In genomic region chr18:48216639-48217280, GRCh38 we compare ENCODE assay signal across 18 cellular contexts.
DNase-seq lines count a peak whose midpoint lies in the region; ATAC-seq and TF ChIP-seq lines count a peak whose summit lies in the region.
"Had no signal": no experiment of that assay in that cellular context is flagged by ENCODE, and none has a peak within 500 bp of the region (broad histone marks: within the 10 kb centered on the region; RNA-seq: fewer than 3 reads in every experiment).

No MANE protein-coding gene starts in this region.

- H3K9me3 ChIP-seq in WERI-Rb-1 (ENCODE audit: severe bottlenecking) = no peaks in the 10 kb centered on the region
- no peaks in the 10 kb centered on the region for H3K9me3 ChIP-seq in neural progenitor cell (ENCODE audit: low read depth)
- H3K9me3 ChIP-seq: BLaER1, vagina had no signal

- no peaks in the 10 kb centered on the region for H3F3A ChIP-seq in neural progenitor cell (ENCODE audit: low read depth)

- DNase-seq in H4 (ENCODE audit: low spot score) (peak; percentile 50), NCI-H2107 (lab: John Stamatoyannopoulos, UW) (peak; percentile 90), WERI-Rb-1 (no peak), neural progenitor cell (ENCODE audit: low spot score) (no peak), NCI-H2227 (lab: John Stamatoyannopoulos, UW; ENCODE audit: unreplicated experiment) (no peak)
- no peak for DNase-seq in activated naive CD8-positive, alpha-beta T cell treated with anti-CD3 and anti-CD28 coated beads, Interleukin-2, amount 50 U/mL, for 24 hours
- no peak for DNase-seq in activated naive CD4-positive, alpha-beta T cell (lab: John Stamatoyannopoulos, UW)
- DNase-seq: activated effector memory CD4-positive, alpha-beta T cell treated with Interleukin-2 at 50 U/mL for 16 hours; aorta; cortex of kidney; NCI-H1694 treated with DMSO at 0.1 percent for 48 hours; stimulated activated naive CD4-positive, alpha-beta T cell had no signal

- no peaks in the 10 kb centered on the region for H3K4me1 ChIP-seq in neural progenitor cell
- H3K4me1 ChIP-seq: BLaER1 had no signal

- no peaks in the 10 kb centered on the region for H3K36me3 ChIP-seq in WERI-Rb-1
- no peaks in the 10 kb centered on the region for H3K36me3 ChIP-seq in neural progenitor cell
- H3K36me3 ChIP-seq: BLaER1, vagina had no signal

- no peaks in the 10 kb centered on the region for H3K79me2 ChIP-seq in neural progenitor cell (ENCODE audit: low read depth)

- no peak overlapping the region for H3K9ac ChIP-seq in neural progenitor cell
- H3K9ac ChIP-seq: BLaER1 had no signal

- no peak for TF ChIP-seq CTCF in WERI-Rb-1 (IDR thresholded peaks at IDR 0.05; ENCODE audit: low read depth, low read length)
- TF ChIP-seq CTCF in neural progenitor cell (IDR thresholded peaks at IDR 0.05) = no peak

- H3K4me3 Mint-ChIP-seq in neural progenitor cell = no peak overlapping the region
- H3K4me3 Mint-ChIP-seq in activated naive CD8-positive, alpha-beta T cell treated with anti-CD3 and anti-CD28 coated beads, Interleukin-2, amount 50 U/mL, for 24 hours = no peak overlapping the region
- H3K4me3 Mint-ChIP-seq: mesothelial cell of epicardium had no signal

- H3K4me3 ChIP-seq in WERI-Rb-1 (ENCODE audit: low read depth, low read length) = no peak overlapping the region
- H3K4me3 ChIP-seq in neural progenitor cell = no peak overlapping the region
- H3K4me3 ChIP-seq: BLaER1, K562, smooth muscle cell, vagina had no signal

- peaks cover 8% of the 10 kb centered on the region for H3K4me1 Mint-ChIP-seq in neural progenitor cell
- no peaks in the 10 kb centered on the region for H3K4me1 Mint-ChIP-seq in activated naive CD8-positive, alpha-beta T cell treated with anti-CD3 and anti-CD28 coated beads, Interleukin-2, amount 50 U/mL, for 24 hours

- H3K36me3 Mint-ChIP-seq in neural progenitor cell = no peaks in the 10 kb centered on the region
- H3K36me3 Mint-ChIP-seq in activated naive CD8-positive, alpha-beta T cell treated with anti-CD3 and anti-CD28 coated beads, Interleukin-2, amount 50 U/mL, for 24 hours (ENCODE audit: low read depth) = no peaks in the 10 kb centered on the region
- H3K36me3 Mint-ChIP-seq: mesothelial cell of epicardium had no signal

- H3K27ac Mint-ChIP-seq in neural progenitor cell = peak overlapping the region; percentile 54
- no peak overlapping the region for H3K27ac Mint-ChIP-seq in activated naive CD8-positive, alpha-beta T cell treated with anti-CD3 and anti-CD28 coated beads, Interleukin-2, amount 50 U/mL, for 24 hours
- H3K27ac Mint-ChIP-seq: mesothelial cell of epicardium had no signal

- H4K20me1 ChIP-seq in neural progenitor cell (ENCODE audit: low read depth) = no peaks in the 10 kb centered on the region
- H4K20me1 ChIP-seq: BLaER1 had no signal

- H3K27me3 Mint-ChIP-seq in neural progenitor cell (ENCODE audit: insufficient read depth, low read depth) = peaks cover 8% of the 10 kb centered on the region
- H3K27me3 Mint-ChIP-seq in activated naive CD8-positive, alpha-beta T cell treated with anti-CD3 and anti-CD28 coated beads, Interleukin-2, amount 50 U/mL, for 24 hours = no peaks in the 10 kb centered on the region

- peaks cover 7% of the 10 kb centered on the region for H3K9me3 Mint-ChIP-seq in neural progenitor cell
- H3K9me3 Mint-ChIP-seq in activated naive CD8-positive, alpha-beta T cell treated with anti-CD3 and anti-CD28 coated beads, Interleukin-2, amount 50 U/mL, for 24 hours = no peaks in the 10 kb centered on the region

- no peak for ATAC-seq in activated naive CD8-positive, alpha-beta T cell treated with anti-CD3 and anti-CD28 coated beads, Interleukin-2, amount 50 U/mL, for 24 hours
- ATAC-seq: K562 had no signal

- H3K27ac ChIP-seq in WERI-Rb-1 (peak overlapping the region; percentile 68), neural progenitor cell (no peak overlapping the region)
- H3K27ac ChIP-seq: BLaER1, vagina, VCaP had no signal

- H3K27me3 ChIP-seq in WERI-Rb-1 (ENCODE audit: insufficient read depth, low read depth, severe bottlenecking) (no peaks in the 10 kb centered on the region), neural progenitor cell (no peaks in the 10 kb centered on the region)
- H3K27me3 ChIP-seq: BLaER1, vagina had no signal

- no peak overlapping the region for H3K4me2 ChIP-seq in neural progenitor cell
- H3K4me2 ChIP-seq: BLaER1, smooth muscle cell had no signal

- no peak overlapping the region for H2AFZ ChIP-seq in neural progenitor cell (replicated peaks)

Comparison
In these comparisons a context has a peak if more than half of its experiments do, and no peak if none do; other contexts are left out.
1. DNase-seq: peak in H4 (single experiment) and NCI-H2107 (single experiment); none in WERI-Rb-1 (single experiment), neural progenitor cell (single experiment), activated naive CD8-positive, alpha-beta T cell treated with anti-CD3 and anti-CD28 coated beads, Interleukin-2, amount 50 U/mL, for 24 hours (single experiment), activated naive CD4-positive, alpha-beta T cell (0 of 4) and NCI-H2227 (single experiment).